Comparison of ENCODE assay signal across 19 cellular contexts in genomic region chr17:14058051-14058450, GRCh38.
"Had no signal": no experiment of that assay in that cellular context is flagged by ENCODE, and none has a peak within 500 bp of the region (broad histone marks: within the 10 kb centered on the region; RNA-seq: fewer than 3 reads in every experiment).

No MANE protein-coding gene starts in this region.

- H3K27ac ChIP-seq: adrenal gland, body of pancreas, foreskin keratinocyte, neutrophil, parathyroid adenoma, VCaP had no signal

- H2AFZ ChIP-seq: parathyroid adenoma had no signal

- H3K79me2 ChIP-seq: parathyroid adenoma had no signal

- H3K27me3 ChIP-seq: adrenal gland, body of pancreas, foreskin keratinocyte, neutrophil had no signal

- H3K9ac ChIP-seq: parathyroid adenoma had no signal

- H3K9me3 ChIP-seq: adrenal gland, body of pancreas, neutrophil had no signal

- H3K27ac Mint-ChIP-seq: activated naive CD4-positive, alpha-beta T cell treated with anti-CD3 and anti-CD28 coated beads, Interleukin-2, amount 50 U/mL, for 24 hours; activated T-cell treated with anti-CD3 and anti-CD28 coated beads, Interleukin-2, amount 50 U/mL, for 72 hours; endodermal cell; mesothelial cell of epicardium had no signal

- H3K27me3 Mint-ChIP-seq: activated naive CD4-positive, alpha-beta T cell treated with anti-CD3 and anti-CD28 coated beads, Interleukin-2, amount 50 U/mL, for 24 hours; natural killer cell treated with Interleukin-12 subunit alpha and Interleukin-12 subunit beta and Interleukin-15 and Interleukin-18, amount 100 ng/mL, for 72 hours had no signal

- ATAC-seq: activated T-cell treated with anti-CD3 and anti-CD28 coated beads, Interleukin-2, amount 50 U/mL, for 72 hours; body of pancreas; foreskin keratinocyte; left lobe of liver; natural killer cell treated with Interleukin-12 subunit alpha and Interleukin-12 subunit beta and Interleukin-15 and Interleukin-18, amount 100 ng/mL, for 72 hours had no signal

- H3K4me1 ChIP-seq: body of pancreas, foreskin keratinocyte, parathyroid adenoma had no signal

- H3K9me3 Mint-ChIP-seq: activated T-cell treated with anti-CD3 and anti-CD28 coated beads, Interleukin-2, amount 50 U/mL, for 72 hours; natural killer cell treated with Interleukin-12 subunit alpha and Interleukin-12 subunit beta and Interleukin-15 and Interleukin-18, amount 100 ng/mL, for 72 hours had no signal

- H3K4me3 ChIP-seq: adrenal gland, body of pancreas, lung had no signal

- H3K36me3 ChIP-seq: adrenal gland, neutrophil had no signal

- DNase-seq: activated CD4-positive, alpha-beta T cell treated with anti-CD3 and anti-CD28 coated beads, Interleukin-2, amount 50 U/mL, for 4 hours; activated effector memory CD4-positive, alpha-beta T cell treated with anti-CD3 and anti-CD28 coated beads, Interleukin-2, amount 50 U/mL, for 16 hours; activated T-cell treated with anti-CD3 and anti-CD28 coated beads, Interleukin-2, amount 50 U/mL, for 72 hours; adrenal gland; body of pancreas; endodermal cell; foreskin keratinocyte; hypothalamus; stimulated activated naive CD4-positive, alpha-beta T cell; SW 1271; T-helper 2 cell had no signal

- H3K4me3 Mint-ChIP-seq: activated naive CD4-positive, alpha-beta T cell treated with anti-CD3 and anti-CD28 coated beads, Interleukin-2, amount 50 U/mL, for 24 hours; activated T-cell treated with anti-CD3 and anti-CD28 coated beads, Interleukin-2, amount 50 U/mL, for 72 hours; endodermal cell; mesothelial cell of epicardium; natural killer cell treated with Interleukin-12 subunit alpha and Interleukin-12 subunit beta and Interleukin-15 and Interleukin-18, amount 100 ng/mL, for 72 hours had no signal
